ENCODE assay signal across 3 cellular contexts in genomic region chr17:82659886-82660285, GRCh38.
TF ChIP-seq lines count a peak whose summit lies in the region.

No MANE protein-coding gene starts in this region.

TF ChIP-seq in HEK293T, 16 proteins besides CTCF, POLR2A, EP300 and RAD21:
- TF ChIP-seq TARDBP (IDR thresholded peaks at IDR 0.05) (peak; percentile 14; the same call in 1 of the 2 replicates), PKNOX1 (IDR thresholded peaks at IDR 0.05) (no peak)
TF ChIP-seq in HEK293T: peak in this region for 1.

TF ChIP-seq in K562, 482 proteins besides CTCF, POLR2A, EP300 and RAD21:
- TF ChIP-seq ZKSCAN8 (CRISPR knock-in tag; IDR thresholded peaks at IDR 0.05) (no peak), MCM7 (IDR thresholded peaks at IDR 0.05) (no peak), ZC3H4 (CRISPR knock-in tag; IDR thresholded peaks at IDR 0.05; ENCODE audit: borderline replicate concordance) (peak; percentile 54; the same call in 1 of the 2 replicates), ZNF165 (CRISPR knock-in tag; IDR thresholded peaks at IDR 0.05; ENCODE audit: borderline replicate concordance) (no peak), PBX2 (CRISPR knock-in tag; IDR thresholded peaks at IDR 0.05; ENCODE audit: low read depth) (no peak), PBX2 (tag; conservative IDR thresholded peaks at IDR 0.05; ENCODE audit: low read depth) (no peak), ZNF699 (CRISPR knock-in tag; IDR thresholded peaks at IDR 0.05; ENCODE audit: insufficient replicate concordance) (no peak), ZNF639 (CRISPR knock-in tag; conservative IDR thresholded peaks at IDR 0.05 in 1 of 2, IDR thresholded peaks at IDR 0.05 in 1 of 2) (no peak), KDM1A (IDR thresholded peaks at IDR 0.05) (peak in 1 of 2 experiments; percentile 49; a peak in 1 of 4 replicates), PREB (CRISPR knock-in tag; IDR thresholded peaks at IDR 0.05) (no peak), MAX (CRISPR knock-in tag; IDR thresholded peaks at IDR 0.05) (0 out of 2 replicates have a peak, but pooled peaks have one; percentile 34)

TF ChIP-seq in HepG2, 621 proteins besides CTCF, POLR2A, EP300 and RAD21:
- 0 out of 2 replicates have a peak, but pooled peaks have one; percentile 7 for TF ChIP-seq SKIL (CRISPR knock-in tag; IDR thresholded peaks at IDR 0.05; ENCODE audit: borderline replicate concordance)
- no peak for TF ChIP-seq AFF4 (CRISPR knock-in tag; IDR thresholded peaks at IDR 0.05)
- no peak for TF ChIP-seq ZGPAT (CRISPR knock-in tag; IDR thresholded peaks at IDR 0.05)
